ENCODE assay signal across 14 cellular contexts in genomic region chr5:84688566-84688965, GRCh38.
DNase-seq lines count a peak whose midpoint lies in the region; ATAC-seq, FAIRE-seq and TF ChIP-seq lines count a peak whose summit lies in the region.
"Had no signal": no experiment of that assay in that cellular context is flagged by ENCODE, and none has a peak within 500 bp of the region (broad histone marks: within the 10 kb centered on the region; RNA-seq: fewer than 3 reads in every experiment).

No MANE protein-coding gene starts in this region.

- H3K4me2 ChIP-seq in KMS-11 = peak overlapping the region; percentile 41; the same call in 1 of the 2 replicates

- DNase-seq in COR-L47 (lab: John Stamatoyannopoulos, UW) = peak; percentile 75
- DNase-seq in adipocyte (ENCODE audit: low read depth) = peak; percentile 82
- DNase-seq in foreskin keratinocyte = peak; percentile 41 to 81
- no peak for DNase-seq in GM12892 (ENCODE audit: insufficient read length)
- DNase-seq: activated naive CD4-positive, alpha-beta T cell treated with anti-CD3 and anti-CD28 coated beads, Interleukin-2, amount 50 U/mL, for 16 hours; H9; left colon; NCI-H2029; sigmoid colon; T-helper 2 cell had no signal

- peak overlapping the region; percentile 15; the same call in 1 of the 2 replicates for H2AFZ ChIP-seq in KMS-11 (ENCODE audit: low read depth)

- no peak for FAIRE-seq in GM12892 (lab: Jason Lieb, UNC)

- H3K79me2 ChIP-seq in KMS-11 (ENCODE audit: insufficient read depth, low read depth) = no peaks in the 10 kb centered on the region

- H3K27me3 ChIP-seq in KMS-11 (ENCODE audit: insufficient read depth, low read depth) = no peaks in the 10 kb centered on the region
- no peaks in the 10 kb centered on the region for H3K27me3 ChIP-seq in adipocyte (replicated peaks; ENCODE audit: control insufficient read depth, insufficient read depth, low read length)
- H3K27me3 ChIP-seq in foreskin keratinocyte = no peaks in the 10 kb centered on the region
- H3K27me3 ChIP-seq: sigmoid colon had no signal

- peaks cover 3% of the 10 kb centered on the region for H3K9me3 ChIP-seq in adipocyte (ENCODE audit: control insufficient read depth, low read length)
- H3K9me3 ChIP-seq: sigmoid colon had no signal

- no peaks in the 10 kb centered on the region for H3K36me3 ChIP-seq in KMS-11 (ENCODE audit: insufficient read depth)
- no peaks in the 10 kb centered on the region for H3K36me3 ChIP-seq in adipocyte (ENCODE audit: control insufficient read depth, insufficient read depth, low read length, severe bottlenecking)
- H3K36me3 ChIP-seq: sigmoid colon had no signal

- no peaks in the 10 kb centered on the region for H4K20me1 ChIP-seq in KMS-11 (ENCODE audit: insufficient read depth)

- H3K9ac ChIP-seq in KMS-11 = no peak overlapping the region
- H3K9ac ChIP-seq in adipocyte (ENCODE audit: low read length) = no peak overlapping the region

- TF ChIP-seq CTCF in KMS-11 (conservative IDR thresholded peaks at IDR 0.05; ENCODE audit: low read depth, low read length) = no peak
- TF ChIP-seq CTCF in foreskin keratinocyte (conservative IDR thresholded peaks at IDR 0.05) = no peak

- H3K4me3 ChIP-seq in KMS-11 (IDR thresholded peaks at IDR 0.05; ENCODE audit: insufficient read depth, low read depth, low read length) (no peak overlapping the region), adipocyte (ENCODE audit: low read length) (no peak overlapping the region)
- H3K4me3 ChIP-seq: sigmoid colon had no signal

- H3K27ac ChIP-seq in KMS-11 (peak overlapping the region; percentile 10; the same call in 1 of the 2 replicates), foreskin keratinocyte (no peak overlapping the region)
- H3K27ac ChIP-seq: sigmoid colon had no signal

- H3K4me1 ChIP-seq in KMS-11 (ENCODE audit: low read depth, poor library complexity, severe bottlenecking) = peaks cover 17% of the 10 kb centered on the region
- no peaks in the 10 kb centered on the region for H3K4me1 ChIP-seq in adipocyte (ENCODE audit: control insufficient read depth, insufficient read depth, low read length)
- no peaks in the 10 kb centered on the region for H3K4me1 ChIP-seq in foreskin keratinocyte
- H3K4me1 ChIP-seq: sigmoid colon had no signal

- peak; percentile 55 for ATAC-seq in foreskin keratinocyte
- no peak for ATAC-seq in HG02798 (IDR thresholded peaks at IDR 0.05; ENCODE audit: poor library complexity, unreplicated experiment)
- no peak for ATAC-seq in GM18870 (IDR thresholded peaks at IDR 0.05; ENCODE audit: unreplicated experiment)
- no peak for ATAC-seq in GM21786 (IDR thresholded peaks at IDR 0.05; ENCODE audit: unreplicated experiment)
- ATAC-seq: left colon had no signal

- no peak for TF ChIP-seq POLR2A in GM12892 (IDR thresholded peaks at IDR 0.05; ENCODE audit: low read depth, low read length)
